1 cellular context compared by ENCODE assay signal in genomic region chr3:190456779-190457178, GRCh38.
TF ChIP-seq lines count a peak whose summit lies in the region.

No MANE protein-coding gene starts in this region.

TF ChIP-seq in A549, 52 proteins besides CTCF, POLR2A, EP300 and RAD21 (continued from another document):
- no peak for TF ChIP-seq POLR2AphosphoS2 (conservative IDR thresholded peaks at IDR 0.05; ENCODE audit: low read length)
- TF ChIP-seq HMGXB4 (CRISPR knock-in tag; IDR thresholded peaks at IDR 0.05; ENCODE audit: borderline replicate concordance): no peak
- TF ChIP-seq, protein P1, sequence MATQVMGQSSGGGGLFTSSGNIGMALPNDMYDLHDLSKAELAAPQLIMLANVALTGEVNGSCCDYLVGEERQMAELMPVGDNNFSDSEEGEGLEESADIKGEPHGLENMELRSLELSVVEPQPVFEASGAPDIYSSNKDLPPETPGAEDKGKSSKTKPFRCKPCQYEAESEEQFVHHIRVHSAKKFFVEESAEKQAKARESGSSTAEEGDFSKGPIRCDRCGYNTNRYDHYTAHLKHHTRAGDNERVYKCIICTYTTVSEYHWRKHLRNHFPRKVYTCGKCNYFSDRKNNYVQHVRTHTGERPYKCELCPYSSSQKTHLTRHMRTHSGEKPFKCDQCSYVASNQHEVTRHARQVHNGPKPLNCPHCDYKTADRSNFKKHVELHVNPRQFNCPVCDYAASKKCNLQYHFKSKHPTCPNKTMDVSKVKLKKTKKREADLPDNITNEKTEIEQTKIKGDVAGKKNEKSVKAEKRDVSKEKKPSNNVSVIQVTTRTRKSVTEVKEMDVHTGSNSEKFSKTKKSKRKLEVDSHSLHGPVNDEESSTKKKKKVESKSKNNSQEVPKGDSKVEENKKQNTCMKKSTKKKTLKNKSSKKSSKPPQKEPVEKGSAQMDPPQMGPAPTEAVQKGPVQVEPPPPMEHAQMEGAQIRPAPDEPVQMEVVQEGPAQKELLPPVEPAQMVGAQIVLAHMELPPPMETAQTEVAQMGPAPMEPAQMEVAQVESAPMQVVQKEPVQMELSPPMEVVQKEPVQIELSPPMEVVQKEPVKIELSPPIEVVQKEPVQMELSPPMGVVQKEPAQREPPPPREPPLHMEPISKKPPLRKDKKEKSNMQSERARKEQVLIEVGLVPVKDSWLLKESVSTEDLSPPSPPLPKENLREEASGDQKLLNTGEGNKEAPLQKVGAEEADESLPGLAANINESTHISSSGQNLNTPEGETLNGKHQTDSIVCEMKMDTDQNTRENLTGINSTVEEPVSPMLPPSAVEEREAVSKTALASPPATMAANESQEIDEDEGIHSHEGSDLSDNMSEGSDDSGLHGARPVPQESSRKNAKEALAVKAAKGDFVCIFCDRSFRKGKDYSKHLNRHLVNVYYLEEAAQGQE (IDR thresholded peaks at IDR 0.05): no peak
- TF ChIP-seq TFCP2L1 (CRISPR knock-in tag; IDR thresholded peaks at IDR 0.05): no peak
- TF ChIP-seq ELK1 (IDR thresholded peaks at IDR 0.05; ENCODE audit: low read depth, low read length): no peak
